ENCODE assay signal across 8 cellular contexts in the genomic region with DNA sequence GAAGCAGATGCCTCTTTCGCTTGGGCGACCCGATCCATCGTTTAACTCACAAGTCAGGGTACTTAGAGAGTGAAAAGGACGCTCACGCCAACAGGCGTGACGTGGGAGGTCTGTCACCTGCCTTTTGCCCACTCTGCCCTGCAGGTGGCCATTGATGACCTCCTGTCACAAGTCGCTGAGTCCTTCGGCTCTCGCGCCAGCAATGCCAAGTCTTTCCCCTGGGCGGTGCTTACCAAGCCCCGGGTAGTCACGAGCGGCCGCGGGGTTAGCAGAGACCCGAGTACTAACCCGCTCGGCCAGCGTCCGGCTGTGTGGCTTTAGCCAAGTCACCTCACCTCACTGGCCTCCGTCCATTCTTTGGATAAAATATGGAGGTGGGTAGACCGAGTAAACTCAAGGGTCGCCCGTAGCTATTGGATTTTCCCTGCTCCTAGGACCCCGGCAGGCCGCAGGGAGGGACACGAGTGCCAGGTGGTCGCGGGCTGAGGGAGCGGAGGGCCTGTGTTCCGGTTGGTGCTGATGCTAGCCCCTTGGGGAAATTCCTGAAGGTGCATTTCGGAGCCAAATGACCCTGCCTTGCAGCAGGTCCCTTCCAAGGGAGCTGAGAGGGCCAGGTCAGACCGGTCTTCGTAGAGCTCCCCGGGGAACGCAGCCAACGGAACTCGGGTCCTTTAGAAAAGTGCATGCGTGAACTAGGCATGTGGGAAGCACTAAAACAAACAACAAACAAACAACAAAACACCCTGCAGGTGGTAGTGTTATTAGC. TPM values are rescaled to one million over a fixed set of nuclear protein-coding genes. Genes with fewer than 3 reads are reported as not detected.
DNase-seq lines count a peak whose midpoint lies in the region; ATAC-seq, FAIRE-seq and TF ChIP-seq lines count a peak whose summit lies in the region.

No MANE protein-coding gene starts in this region.

- TF ChIP-seq POLR2A in A549 (IDR thresholded peaks at IDR 0.05; ENCODE audit: low read length), result no peak
- TF ChIP-seq POLR2A in ovary (IDR thresholded peaks at IDR 0.05), result no peak

- TF ChIP-seq RAD21 in A549 (conservative IDR thresholded peaks at IDR 0.05 in 1 of 2, IDR thresholded peaks at IDR 0.05 in 1 of 2), result no peak

- 14% methylated on average over 31 of the region's 42 CpGs for whole genome bisulfite sequencing in A549 (ENCODE audit: missing lambda C conversion rate)
- WGBS in ovary, 3 donors, result 3 to 4% (median 3%) methylated on average over 42 of the region's 42 CpGs

- no peak overlapping the region for H3K27ac Mint-ChIP-seq in activated T-helper 1 cell treated with anti-CD3 and anti-CD28 coated beads, Interleukin-12 subunit alpha, Interleukin-12 subunit beta, Interleukin-2, Interleukin-4 antibody, amounts not matched to agents 30 ng/mL and 10 ng/mL and 1 ng/mL, durations not matched to agents 14 hours and 24 hours and 36 hours
- H3K27ac Mint-ChIP-seq in glutamatergic neuron (ENCODE audit: unreplicated experiment), result no peak overlapping the region

- TF ChIP-seq CTCF in A549 (IDR thresholded peaks at IDR 0.05), result no peak
- TF ChIP-seq CTCF in GM12872 (IDR thresholded peaks at IDR 0.05; ENCODE audit: insufficient read depth, low read depth, low read length), result peak; percentile 17; the same call in 1 of the 3 replicates
- TF ChIP-seq CTCF in glutamatergic neuron (IDR thresholded peaks at IDR 0.05; ENCODE audit: partially characterized antibody, unreplicated experiment), result peak; percentile 27
- no peak for TF ChIP-seq CTCF in ovary (IDR thresholded peaks at IDR 0.05)

- no peaks in the 10 kb centered on the region for H3K27me3 ChIP-seq in ovary

- CTCF ChIA-PET in A549 (lab: Yijun Ruan, JAX), result interaction anchor here (1.2 kb wide), 1 partner anchor 31 kb away, joined by 3 read pairs; no protein-coding TSS in a partner anchor

- H3K4me3 Mint-ChIP-seq in activated T-helper 1 cell treated with anti-CD3 and anti-CD28 coated beads, Interleukin-12 subunit alpha, Interleukin-12 subunit beta, Interleukin-2, Interleukin-4 antibody, amounts not matched to agents 30 ng/mL and 10 ng/mL and 1 ng/mL, durations not matched to agents 14 hours and 24 hours and 36 hours, result peak overlapping the region; percentile 81
- H3K4me3 Mint-ChIP-seq in glutamatergic neuron (ENCODE audit: unreplicated experiment), result peak overlapping the region; percentile 72

- no peaks in the 10 kb centered on the region for H3K9me3 ChIP-seq in A549
- no peaks in the 10 kb centered on the region for H3K9me3 ChIP-seq in ovary

- TF ChIP-seq EP300 in A549 (IDR thresholded peaks at IDR 0.05) (no peak), ovary (IDR thresholded peaks at IDR 0.05) (no peak)

- H3K9me3 Mint-ChIP-seq in activated T-helper 1 cell treated with anti-CD3 and anti-CD28 coated beads, Interleukin-12 subunit alpha, Interleukin-12 subunit beta, Interleukin-2, Interleukin-4 antibody, amounts not matched to agents 30 ng/mL and 10 ng/mL and 1 ng/mL, durations not matched to agents 14 hours and 24 hours and 36 hours, result no peaks in the 10 kb centered on the region
- H3K9me3 Mint-ChIP-seq in glutamatergic neuron (ENCODE audit: unreplicated experiment), result peaks cover 5% of the 10 kb centered on the region

- DNase-seq in A549 (ENCODE audit: low read depth in 1 of 2, low spot score in 1 of 2) (peak; percentile 28 to 31), NCI-H2081 treated with DMSO at 0.1 percent for 48 hours (lab: John Stamatoyannopoulos, UW) (peak; percentile 37), glutamatergic neuron (peak; percentile 28), ovary (peak in 1 of 5 donors; percentile 12), COLO829 (ENCODE audit: low spot score) (no peak)
- peak; percentile 1 for DNase-seq in activated T-helper 1 cell treated with anti-CD3 and anti-CD28 coated beads, Interleukin-12 subunit alpha, Interleukin-12 subunit beta, Interleukin-2, Interleukin-4 antibody, amounts not matched to agents 30 ng/mL and 10 ng/mL and 1 ng/mL, durations not matched to agents 14 hours and 24 hours and 36 hours (ENCODE audit: low spot score)

- POLR2A ChIA-PET in A549 (lab: Yijun Ruan, JAX), result no interaction called here

- no peak overlapping the region; a peak in 1 of 6 replicates for H3K27ac ChIP-seq in A549
- H3K27ac ChIP-seq in ovary, result no peak overlapping the region

- peak overlapping the region; percentile 59 for H3K4me3 ChIP-seq in A549
- peak overlapping the region; percentile 39 for H3K4me3 ChIP-seq in ovary

- ATAC-seq in A549 (peak; percentile 81 to 86), HG02763 (IDR thresholded peaks at IDR 0.05; ENCODE audit: unreplicated experiment) (peak; percentile 35)

- H3K4me2 ChIP-seq in A549, result peak overlapping the region; percentile 100

- no peak for FAIRE-seq in A549 (lab: Jason Lieb, UNC)

- no peaks in the 10 kb centered on the region for H3K36me3 Mint-ChIP-seq in activated T-helper 1 cell treated with anti-CD3 and anti-CD28 coated beads, Interleukin-12 subunit alpha, Interleukin-12 subunit beta, Interleukin-2, Interleukin-4 antibody, amounts not matched to agents 30 ng/mL and 10 ng/mL and 1 ng/mL, durations not matched to agents 14 hours and 24 hours and 36 hours (ENCODE audit: low read depth)
- peaks cover 4% of the 10 kb centered on the region for H3K36me3 Mint-ChIP-seq in glutamatergic neuron (ENCODE audit: unreplicated experiment)

- H3K27me3 Mint-ChIP-seq in activated T-helper 1 cell treated with anti-CD3 and anti-CD28 coated beads, Interleukin-12 subunit alpha, Interleukin-12 subunit beta, Interleukin-2, Interleukin-4 antibody, amounts not matched to agents 30 ng/mL and 10 ng/mL and 1 ng/mL, durations not matched to agents 14 hours and 24 hours and 36 hours (ENCODE audit: insufficient read depth), result peaks cover 23% of the 10 kb centered on the region
- H3K27me3 Mint-ChIP-seq in glutamatergic neuron (ENCODE audit: unreplicated experiment), result peaks cover 5% of the 10 kb centered on the region

- intact Hi-C loops in activated T-helper 1 cell treated with anti-CD3 and anti-CD28 coated beads, Interleukin-12 subunit alpha, Interleukin-12 subunit beta, Interleukin-2, Interleukin-4 antibody, amounts not matched to agents 30 ng/mL and 10 ng/mL and 1 ng/mL, durations not matched to agents 14 hours and 24 hours and 36 hours (cut with micrococcal nuclease), result loop anchor here (5.0 kb wide), 2 partner anchors 139 to 214 kb away; a partner anchor contains a TSS
- intact Hi-C loops in ovary (cut with DNase I), result no loop called here

- H3K36me3 ChIP-seq in ovary, result no peaks in the 10 kb centered on the region

- H3K4me1 ChIP-seq in A549 (no peaks in the 10 kb centered on the region), ovary (ENCODE audit: insufficient read depth) (peaks cover 8% of the 10 kb centered on the region)

- H3K4me1 Mint-ChIP-seq in activated T-helper 1 cell treated with anti-CD3 and anti-CD28 coated beads, Interleukin-12 subunit alpha, Interleukin-12 subunit beta, Interleukin-2, Interleukin-4 antibody, amounts not matched to agents 30 ng/mL and 10 ng/mL and 1 ng/mL, durations not matched to agents 14 hours and 24 hours and 36 hours (ENCODE audit: low read depth), result peaks cover 19% of the 10 kb centered on the region
- H3K4me1 Mint-ChIP-seq in glutamatergic neuron (ENCODE audit: low read depth, unreplicated experiment), result peaks cover 3% of the 10 kb centered on the region

TF ChIP-seq in A549, 52 proteins besides CTCF, POLR2A, EP300 and RAD21 (continues in another document):
- no peak for TF ChIP-seq HOXA7 (CRISPR knock-in tag; IDR thresholded peaks at IDR 0.05)
- no peak for TF ChIP-seq ZSCAN20 (CRISPR knock-in tag; IDR thresholded peaks at IDR 0.05)
- TF ChIP-seq, protein P1, sequence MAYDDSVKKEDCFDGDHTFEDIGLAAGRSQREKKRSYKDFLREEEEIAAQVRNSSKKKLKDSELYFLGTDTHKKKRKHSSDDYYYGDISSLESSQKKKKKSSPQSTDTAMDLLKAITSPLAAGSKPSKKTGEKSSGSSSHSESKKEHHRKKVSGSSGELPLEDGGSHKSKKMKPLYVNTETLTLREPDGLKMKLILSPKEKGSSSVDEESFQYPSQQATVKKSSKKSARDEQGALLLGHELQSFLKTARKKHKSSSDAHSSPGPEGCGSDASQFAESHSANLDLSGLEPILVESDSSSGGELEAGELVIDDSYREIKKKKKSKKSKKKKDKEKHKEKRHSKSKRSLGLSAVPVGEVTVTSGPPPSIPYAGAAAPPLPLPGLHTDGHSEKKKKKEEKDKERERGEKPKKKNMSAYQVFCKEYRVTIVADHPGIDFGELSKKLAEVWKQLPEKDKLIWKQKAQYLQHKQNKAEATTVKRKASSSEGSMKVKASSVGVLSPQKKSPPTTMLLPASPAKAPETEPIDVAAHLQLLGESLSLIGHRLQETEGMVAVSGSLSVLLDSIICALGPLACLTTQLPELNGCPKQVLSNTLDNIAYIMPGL (CRISPR knock-in tag; IDR thresholded peaks at IDR 0.05; ENCODE audit: borderline replicate concordance), result no peak
- TF ChIP-seq, protein P2, sequence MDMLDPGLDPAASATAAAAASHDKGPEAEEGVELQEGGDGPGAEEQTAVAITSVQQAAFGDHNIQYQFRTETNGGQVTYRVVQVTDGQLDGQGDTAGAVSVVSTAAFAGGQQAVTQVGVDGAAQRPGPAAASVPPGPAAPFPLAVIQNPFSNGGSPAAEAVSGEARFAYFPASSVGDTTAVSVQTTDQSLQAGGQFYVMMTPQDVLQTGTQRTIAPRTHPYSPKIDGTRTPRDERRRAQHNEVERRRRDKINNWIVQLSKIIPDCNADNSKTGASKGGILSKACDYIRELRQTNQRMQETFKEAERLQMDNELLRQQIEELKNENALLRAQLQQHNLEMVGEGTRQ (IDR thresholded peaks at IDR 0.05), result no peak
- TF ChIP-seq KDM5A (IDR thresholded peaks at IDR 0.05), result no peak
- TF ChIP-seq RNF2 (IDR thresholded peaks at IDR 0.05; ENCODE audit: borderline replicate concordance, low read depth), result no peak
- TF ChIP-seq ESRRA (IDR thresholded peaks at IDR 0.05; ENCODE audit: borderline replicate concordance, low read length), result no peak
- no peak for TF ChIP-seq HEYL (CRISPR knock-in tag; IDR thresholded peaks at IDR 0.05)
- no peak for TF ChIP-seq JUNB (IDR thresholded peaks at IDR 0.05)
- TF ChIP-seq FOSB (CRISPR knock-in tag; IDR thresholded peaks at IDR 0.05), result no peak

RNA-seq across cellular contexts. Expression of a gene that starts 0.7 kb away (rescaled TPM):
- polyA plus RNA-seq in A549 (2011; rRNA removed) (1.3 and 1.5 TPM in 2 replicates), A549 (2017; fragmentation: RNase III; extraction: RNeasy Plus Mini Kit Qiagen cat#74134 plus additional on column Dnase treatment) (0.37 to 0.67 TPM (median 0.58 TPM) in 3 replicates), ovary (under 1 TPM; 0.97 to 0.99 TPM)
- polyA plus RNA-seq in A549 (2012; cell fraction: cytosol; rRNA removed), result 0.14 and 0.17 TPM in 2 replicates
- polyA plus RNA-seq in A549 (2012; cell fraction: nucleus; rRNA removed), result 0.15 and 0.16 TPM in 2 replicates
- polyA minus RNA-seq in A549 (2011; rRNA and poly(A)+ RNA removed), result 0.29 and 0.99 TPM in 2 replicates
- 0.44 TPM in 1 of 2 replicates, not detected in the other for total RNA-seq in activated T-helper 1 cell treated with anti-CD3 and anti-CD28 coated beads, Interleukin-12 subunit alpha, Interleukin-12 subunit beta, Interleukin-2, Interleukin-4 antibody, amounts not matched to agents 30 ng/mL and 10 ng/mL and 1 ng/mL, durations not matched to agents 14 hours and 24 hours and 36 hours
- total RNA-seq in glutamatergic neuron (ENCODE audit: unreplicated experiment) (48.1 TPM), ovary (1 to 10 TPM in 3 of 7 donors, under 1 TPM in 3, not detected in 1; 0.36 to 2.7 (median 1.1) TPM)

Comparison
In these comparisons a context has a peak if more than half of its experiments do, and no peak if none do; other contexts are left out.
1. CTCF ChIP-seq: peak in GM12872 (single experiment) and glutamatergic neuron (single experiment); none in A549 (single experiment) and ovary (0 of 3).
2. RNA of a gene that starts 0.7 kb away (total RNA-seq): 48.1 TPM in glutamatergic neuron (single experiment); 0.36 to 2.7 TPM in ovary and 0.44 TPM in activated T-helper 1 cell treated with anti-CD3 and anti-CD28 coated beads, Interleukin-12 subunit alpha, Interleukin-12 subunit beta, Interleukin-2, Interleukin-4 antibody, amounts not matched to agents 30 ng/mL and 10 ng/mL and 1 ng/mL, durations not matched to agents 14 hours and 24 hours and 36 hours; every median in the first group is over 10 times any median in the second.